35 cellular contexts compared by ENCODE assay signal in genomic region chr21:28423521-28423920, GRCh38.
"Had no signal": no experiment of that assay in that cellular context is flagged by ENCODE, and none has a peak within 500 bp of the region (broad histone marks: within the 10 kb centered on the region; RNA-seq: fewer than 3 reads in every experiment).

No MANE protein-coding gene starts in this region.

- H3K27ac ChIP-seq: adrenal gland, coronary artery, dorsolateral prefrontal cortex, foreskin keratinocyte, gastrocnemius medialis, heart left ventricle, WERI-Rb-1 had no signal

- H3K4me3 Mint-ChIP-seq: activated B cell treated with CpG ODN at 0.5 μM for 24 hours; activated CD8-positive, alpha-beta T cell treated with anti-CD3 and anti-CD28 coated beads for 36 hours; activated naive CD4-positive, alpha-beta T cell treated with anti-CD3 and anti-CD28 coated beads for 36 hours; activated naive CD4-positive, alpha-beta T cell treated with anti-CD3 and anti-CD28 coated beads, Interleukin-2, amount 50 U/mL, for 24 hours; activated naive CD8-positive, alpha-beta T cell treated with anti-CD3 and anti-CD28 coated beads for 36 hours; activated naive CD8-positive, alpha-beta T cell treated with anti-CD3 and anti-CD28 coated beads, Interleukin-2, amount 50 U/mL, for 24 hours; activated T-cell treated with anti-CD3 and anti-CD28 coated beads, Interleukin-2, amount 50 U/mL, for 4 hours; activated T-helper 1 cell treated with anti-CD3 and anti-CD28 coated beads, Interleukin-12 subunit alpha, Interleukin-12 subunit beta, Interleukin-2, Interleukin-4 antibody, amounts not matched to agents 30 ng/mL and 10 ng/mL and 1 ng/mL, durations not matched to agents 14 hours and 24 hours and 36 hours; brain; central memory CD8-positive, alpha-beta T cell; dendritic cell treated with granulocyte-macrophage colony-stimulating factor and Interleukin-4, amounts not matched to agents 40 ng/mL and 50 ng/mL, for 4 days; endodermal cell; T-cell; T-helper 1 cell treated with Interleukin-12 subunit alpha and Interleukin-12 subunit beta and Interleukin-4 antibody, amounts not matched to agents 30 μg/mL and 1 μg/mL, for 36 hours had no signal

- H3K9me3 Mint-ChIP-seq: activated B cell treated with CpG ODN at 0.5 μM for 24 hours; activated CD8-positive, alpha-beta T cell treated with anti-CD3 and anti-CD28 coated beads for 36 hours; activated naive CD4-positive, alpha-beta T cell treated with anti-CD3 and anti-CD28 coated beads for 36 hours; activated naive CD4-positive, alpha-beta T cell treated with anti-CD3 and anti-CD28 coated beads, Interleukin-2, amount 50 U/mL, for 24 hours; activated naive CD8-positive, alpha-beta T cell treated with anti-CD3 and anti-CD28 coated beads for 36 hours; activated naive CD8-positive, alpha-beta T cell treated with anti-CD3 and anti-CD28 coated beads, Interleukin-2, amount 50 U/mL, for 24 hours; activated T-cell treated with anti-CD3 and anti-CD28 coated beads, Interleukin-2, amount 50 U/mL, for 4 hours; activated T-helper 1 cell treated with anti-CD3 and anti-CD28 coated beads, Interleukin-12 subunit alpha, Interleukin-12 subunit beta, Interleukin-2, Interleukin-4 antibody, amounts not matched to agents 30 ng/mL and 10 ng/mL and 1 ng/mL, durations not matched to agents 14 hours and 24 hours and 36 hours; activated T-helper 2 cell treated with anti-CD3 and anti-CD28 coated beads, Interferon-gamma antibody, Interleukin-2, Interleukin-4, amounts not matched to agents 10 μg/mL and 5 μg/mL and 100 μg/mL, durations not matched to agents 14 hours and 24 hours and 36 hours; brain; central memory CD8-positive, alpha-beta T cell; dendritic cell treated with granulocyte-macrophage colony-stimulating factor and Interleukin-4, amounts not matched to agents 40 ng/mL and 50 ng/mL, for 4 days; endodermal cell; T-cell; T-helper 1 cell treated with Interleukin-12 subunit alpha and Interleukin-12 subunit beta and Interleukin-4 antibody, amounts not matched to agents 30 μg/mL and 1 μg/mL, for 36 hours had no signal

- H3K27me3 ChIP-seq: adrenal gland, dorsolateral prefrontal cortex, foreskin keratinocyte, gastrocnemius medialis, heart left ventricle had no signal

- H3K4me3 ChIP-seq: adrenal gland, coronary artery, dorsolateral prefrontal cortex, gastrocnemius medialis, heart left ventricle had no signal

- H3K4me1 Mint-ChIP-seq: activated B cell treated with CpG ODN at 0.5 μM for 24 hours; activated naive CD4-positive, alpha-beta T cell treated with anti-CD3 and anti-CD28 coated beads, Interleukin-2, amount 50 U/mL, for 24 hours; activated naive CD8-positive, alpha-beta T cell treated with anti-CD3 and anti-CD28 coated beads for 36 hours; activated naive CD8-positive, alpha-beta T cell treated with anti-CD3 and anti-CD28 coated beads, Interleukin-2, amount 50 U/mL, for 24 hours; brain; central memory CD8-positive, alpha-beta T cell; endodermal cell had no signal

- DNase-seq: activated B cell treated with CpG ODN at 0.5 μM for 24 hours; activated CD4-positive, alpha-beta T cell treated with anti-CD3 and anti-CD28 coated beads for 48 hours; activated CD4-positive, alpha-beta T cell treated with anti-CD3 and anti-CD28 coated beads, Interleukin-2, amount 50 U/mL, for 1 hour; activated CD4-positive, alpha-beta T cell treated with anti-CD3 and anti-CD28 coated beads, Interleukin-2, amount 50 U/mL, for 48 hours; activated CD8-positive, alpha-beta memory T cell treated with anti-CD3 and anti-CD28 coated beads for 24 hours; activated CD8-positive, alpha-beta T cell treated with anti-CD3 and anti-CD28 coated beads for 36 hours; activated effector memory CD4-positive, alpha-beta T cell treated with anti-CD3 and anti-CD28 coated beads, Interleukin-2, amount 50 U/mL, for 16 hours; activated naive CD4-positive, alpha-beta T cell treated with anti-CD3 and anti-CD28 coated beads for 36 hours; activated naive CD8-positive, alpha-beta T cell treated with anti-CD3 and anti-CD28 coated beads for 36 hours; activated naive CD8-positive, alpha-beta T cell treated with anti-CD3 and anti-CD28 coated beads, Interleukin-2, amount 50 U/mL, for 24 hours; activated T-cell treated with anti-CD3 and anti-CD28 coated beads, Interleukin-2, amount 50 U/mL, for 4 hours; adrenal gland; amygdala; aorta; dorsolateral prefrontal cortex; effector memory CD4-positive, alpha-beta T cell; endodermal cell; foreskin keratinocyte; gastrocnemius medialis; glutamatergic neuron; heart left ventricle; T-cell; T1000; WERI-Rb-1 had no signal

- ATAC-seq: activated CD4-positive, CD25-positive, alpha-beta regulatory T cell treated with anti-CD3 and anti-CD28 coated beads, Interleukin-2, amount 50 U/mL, for 24 hours; activated CD8-positive, alpha-beta T cell treated with anti-CD3 and anti-CD28 coated beads for 36 hours; activated naive CD8-positive, alpha-beta T cell treated with anti-CD3 and anti-CD28 coated beads, Interleukin-2, amount 50 U/mL, for 24 hours; activated T-cell treated with anti-CD3 and anti-CD28 coated beads, Interleukin-2, amount 50 U/mL, for 4 hours; esophagus mucosa; foreskin keratinocyte; gastrocnemius medialis; heart left ventricle; T-cell had no signal

- H3K36me3 Mint-ChIP-seq: activated naive CD4-positive, alpha-beta T cell treated with anti-CD3 and anti-CD28 coated beads, Interleukin-2, amount 50 U/mL, for 24 hours; activated naive CD8-positive, alpha-beta T cell treated with anti-CD3 and anti-CD28 coated beads for 36 hours; brain; T-cell had no signal

- H3K27me3 Mint-ChIP-seq: activated B cell treated with CpG ODN at 0.5 μM for 24 hours; activated CD8-positive, alpha-beta T cell treated with anti-CD3 and anti-CD28 coated beads for 36 hours; activated naive CD8-positive, alpha-beta T cell treated with anti-CD3 and anti-CD28 coated beads for 36 hours; activated naive CD8-positive, alpha-beta T cell treated with anti-CD3 and anti-CD28 coated beads, Interleukin-2, amount 50 U/mL, for 24 hours; brain; central memory CD8-positive, alpha-beta T cell; dendritic cell treated with granulocyte-macrophage colony-stimulating factor and Interleukin-4, amounts not matched to agents 40 ng/mL and 50 ng/mL, for 4 days; T-cell had no signal

- H3K9me3 ChIP-seq: adrenal gland, gastrocnemius medialis, heart left ventricle had no signal

- H3K27ac Mint-ChIP-seq: activated B cell treated with CpG ODN at 0.5 μM for 24 hours; activated CD8-positive, alpha-beta T cell treated with anti-CD3 and anti-CD28 coated beads for 36 hours; activated naive CD4-positive, alpha-beta T cell treated with anti-CD3 and anti-CD28 coated beads for 36 hours; activated naive CD4-positive, alpha-beta T cell treated with anti-CD3 and anti-CD28 coated beads, Interleukin-2, amount 50 U/mL, for 24 hours; activated naive CD8-positive, alpha-beta T cell treated with anti-CD3 and anti-CD28 coated beads for 36 hours; activated naive CD8-positive, alpha-beta T cell treated with anti-CD3 and anti-CD28 coated beads, Interleukin-2, amount 50 U/mL, for 24 hours; activated T-helper 1 cell treated with anti-CD3 and anti-CD28 coated beads, Interleukin-12 subunit alpha, Interleukin-12 subunit beta, Interleukin-2, Interleukin-4 antibody, amounts not matched to agents 30 ng/mL and 10 ng/mL and 1 ng/mL, durations not matched to agents 14 hours and 24 hours and 36 hours; activated T-helper 2 cell treated with anti-CD3 and anti-CD28 coated beads, Interferon-gamma antibody, Interleukin-2, Interleukin-4, amounts not matched to agents 10 μg/mL and 5 μg/mL and 100 μg/mL, durations not matched to agents 14 hours and 24 hours and 36 hours; dendritic cell treated with granulocyte-macrophage colony-stimulating factor and Interleukin-4, amounts not matched to agents 40 ng/mL and 50 ng/mL, for 4 days; endodermal cell; T-cell; T-helper 1 cell treated with Interleukin-12 subunit alpha and Interleukin-12 subunit beta and Interleukin-4 antibody, amounts not matched to agents 30 μg/mL and 1 μg/mL, for 36 hours had no signal

- FAIRE-seq: bronchial epithelial cell had no signal

- H3K36me3 ChIP-seq: adrenal gland, gastrocnemius medialis, heart left ventricle, WERI-Rb-1 had no signal

- H3K4me1 ChIP-seq: adrenal gland, gastrocnemius medialis had no signal
